In genomic region chr1:50421768-50422674, GRCh38 we compare ENCODE assay signal across 14 cellular contexts. TPM values are rescaled to one million over a fixed set of nuclear protein-coding genes. Genes with fewer than 3 reads are reported as not detected.
DNase-seq lines count a peak whose midpoint lies in the region; ATAC-seq and TF ChIP-seq lines count a peak whose summit lies in the region.
"Had no signal": no experiment of that assay in that cellular context is flagged by ENCODE, and none has a peak within 500 bp of the region (broad histone marks: within the 10 kb centered on the region; RNA-seq: fewer than 3 reads in every experiment).

No MANE protein-coding gene starts in this region.

- H3K4me1 Mint-ChIP-seq in T-helper 2 cell treated with Interferon-gamma antibody and Interleukin-4, amounts not matched to agents 5 μg/mL and 100 μg/mL, for 36 hours (ENCODE audit: low read depth), result peaks cover 24% of the 10 kb centered on the region
- peaks cover 31 to 39% of the 10 kb centered on the region in 2 donors for H3K4me1 Mint-ChIP-seq in effector memory CD8-positive, alpha-beta T cell (ENCODE audit: low read depth in 2 of 2)
- peaks cover 39% of the 10 kb centered on the region for H3K4me1 Mint-ChIP-seq in neural progenitor cell

- H3K27me3 ChIP-seq in HUES48 (ENCODE audit: control insufficient read depth, insufficient read depth, low read length) (peaks cover 100% of the 10 kb centered on the region), neural progenitor cell (peaks cover 100% of the 10 kb centered on the region), Peyer's patch (peaks cover 0 to 87% of the 10 kb centered on the region in 2 donors)

- H3F3A ChIP-seq in neural progenitor cell (ENCODE audit: low read depth), result peaks cover 42% of the 10 kb centered on the region

- no peak overlapping the region for H3K9ac ChIP-seq in HUES48 (ENCODE audit: low read depth, low read length)
- no peak overlapping the region for H3K9ac ChIP-seq in neural progenitor cell

- H3K36me3 Mint-ChIP-seq in T-helper 2 cell treated with Interferon-gamma antibody and Interleukin-4, amounts not matched to agents 5 μg/mL and 100 μg/mL, for 36 hours (ENCODE audit: low read depth), result peaks cover 4% of the 10 kb centered on the region
- H3K36me3 Mint-ChIP-seq in effector memory CD8-positive, alpha-beta T cell (ENCODE audit: insufficient read depth), result peaks cover 12% of the 10 kb centered on the region
- peaks cover 2% of the 10 kb centered on the region for H3K36me3 Mint-ChIP-seq in neural progenitor cell

- H3K4me1 ChIP-seq in HUES48 (ENCODE audit: control insufficient read depth, insufficient read depth, low read length), result peaks cover 31% of the 10 kb centered on the region
- H3K4me1 ChIP-seq in neural progenitor cell, result peaks cover 29% of the 10 kb centered on the region
- peaks cover 0 to 75% (median 19%) of the 10 kb centered on the region in 4 donors for H3K4me1 ChIP-seq in Peyer's patch

- H3K4me3 Mint-ChIP-seq in T-helper 2 cell treated with Interferon-gamma antibody and Interleukin-4, amounts not matched to agents 5 μg/mL and 100 μg/mL, for 36 hours, result peak overlapping the region; percentile 56
- H3K4me3 Mint-ChIP-seq in effector memory CD8-positive, alpha-beta T cell, result peak overlapping the region; percentile 32 to 45
- peak overlapping the region; percentile 89 for H3K4me3 Mint-ChIP-seq in neural progenitor cell

- no peak for ATAC-seq in effector memory CD8-positive, alpha-beta T cell (replicated peaks)
- no peak for ATAC-seq in GM18858 (IDR thresholded peaks at IDR 0.05; ENCODE audit: unreplicated experiment)
- ATAC-seq: HepG2 had no signal

- no peaks in the 10 kb centered on the region for H3K9me3 Mint-ChIP-seq in T-helper 2 cell treated with Interferon-gamma antibody and Interleukin-4, amounts not matched to agents 5 μg/mL and 100 μg/mL, for 36 hours
- H3K9me3 Mint-ChIP-seq in effector memory CD8-positive, alpha-beta T cell, result no peaks in the 10 kb centered on the region
- H3K9me3 Mint-ChIP-seq in neural progenitor cell, result no peaks in the 10 kb centered on the region

- H3K4me3 ChIP-seq in HUES48 (ENCODE audit: low read depth, low read length) (peak overlapping the region; percentile 53), neural progenitor cell (peak overlapping the region; percentile 49), Peyer's patch (no peak overlapping the region)

- H3K4me2 ChIP-seq in neural progenitor cell, result peak overlapping the region; percentile 82

- H3K27me3 Mint-ChIP-seq in T-helper 2 cell treated with Interferon-gamma antibody and Interleukin-4, amounts not matched to agents 5 μg/mL and 100 μg/mL, for 36 hours (ENCODE audit: low read depth), result peaks cover 80% of the 10 kb centered on the region
- peaks cover 79 to 90% of the 10 kb centered on the region in 2 donors for H3K27me3 Mint-ChIP-seq in effector memory CD8-positive, alpha-beta T cell
- H3K27me3 Mint-ChIP-seq in neural progenitor cell (ENCODE audit: insufficient read depth, low read depth), result peaks cover 85% of the 10 kb centered on the region

- H3K9me3 ChIP-seq in HUES48 (ENCODE audit: control insufficient read depth, insufficient read depth, low read length), result no peaks in the 10 kb centered on the region
- no peaks in the 10 kb centered on the region for H3K9me3 ChIP-seq in neural progenitor cell (ENCODE audit: low read depth)
- H3K9me3 ChIP-seq in Peyer's patch, result no peaks in the 10 kb centered on the region
- H3K9me3 ChIP-seq: transverse colon had no signal

- H3K79me2 ChIP-seq in neural progenitor cell (ENCODE audit: low read depth), result no peaks in the 10 kb centered on the region

- TF ChIP-seq POLR2A in Peyer's patch (IDR thresholded peaks at IDR 0.05), result no peak

- no peak overlapping the region for H2AFZ ChIP-seq in neural progenitor cell (replicated peaks)

- peaks cover 83% of the 10 kb centered on the region for H4K20me1 ChIP-seq in neural progenitor cell (ENCODE audit: low read depth)

- TF ChIP-seq CTCF in neural progenitor cell (IDR thresholded peaks at IDR 0.05) (no peak), Peyer's patch (IDR thresholded peaks at IDR 0.05) (no peak)

- peak overlapping the region; percentile 76 for H3K27ac Mint-ChIP-seq in T-helper 2 cell treated with Interferon-gamma antibody and Interleukin-4, amounts not matched to agents 5 μg/mL and 100 μg/mL, for 36 hours
- H3K27ac Mint-ChIP-seq in effector memory CD8-positive, alpha-beta T cell, result no peak overlapping the region
- H3K27ac Mint-ChIP-seq in neural progenitor cell, result no peak overlapping the region

- DNase-seq in T-helper 2 cell treated with Interferon-gamma antibody and Interleukin-4, amounts not matched to agents 5 μg/mL and 100 μg/mL, for 36 hours (ENCODE audit: low spot score), result no peak
- DNase-seq in T-helper 2 cell, result no peak
- DNase-seq in effector memory CD8-positive, alpha-beta T cell, result no peak
- DNase-seq in neural progenitor cell (ENCODE audit: low spot score), result peak; percentile 43
- DNase-seq in Peyer's patch, result no peak
- DNase-seq in KG1 (lab: John Stamatoyannopoulos, UW), result no peak
- DNase-seq: activated naive CD4-positive, alpha-beta T cell treated with anti-CD3 and anti-CD28 coated beads, Interleukin-2, amount 50 U/mL, for 16 hours; cortex of kidney; kidney glomerular epithelial cell; transverse colon had no signal

- H3K27ac ChIP-seq in HUES48 (ENCODE audit: low read depth, low read length), result no peak overlapping the region
- H3K27ac ChIP-seq in neural progenitor cell, result no peak overlapping the region
- H3K27ac ChIP-seq in Peyer's patch, result no peak overlapping the region
- H3K27ac ChIP-seq: skin epidermis, transverse colon had no signal

- H3K36me3 ChIP-seq in HUES48 (ENCODE audit: control insufficient read depth, insufficient read depth, low read length) (no peaks in the 10 kb centered on the region), neural progenitor cell (no peaks in the 10 kb centered on the region), Peyer's patch (no peaks in the 10 kb centered on the region)
- H3K36me3 ChIP-seq: transverse colon had no signal

RNA-seq across cellular contexts. Expression of gene DMRTA2, which starts 1.2 kb away (rescaled TPM):
- 0.46 TPM in 1 of 2 replicates, not detected in the other for total RNA-seq in neural progenitor cell (ENCODE audit: low replicate concordance)
- not detected for total RNA-seq in Peyer's patch
- total RNA-seq: HepG2, transverse colon had no signal

Comparison
In these comparisons a context has a peak if more than half of its experiments do, and no peak if none do; other contexts are left out.
1. H3K4me3 Mint-ChIP-seq: peak in every context shown above with its lines; median percentile 89 in neural progenitor cell; 56 in T-helper 2 cell treated with Interferon-gamma antibody and Interleukin-4, amounts not matched to agents 5 μg/mL and 100 μg/mL, for 36 hours; 38 in effector memory CD8-positive, alpha-beta T cell.
2. H3K4me3 ChIP-seq: peak in HUES48 (single experiment) and neural progenitor cell (single experiment); none in Peyer's patch (0 of 4).